ENCODE assay signal across 10 cellular contexts in the genomic region with DNA sequence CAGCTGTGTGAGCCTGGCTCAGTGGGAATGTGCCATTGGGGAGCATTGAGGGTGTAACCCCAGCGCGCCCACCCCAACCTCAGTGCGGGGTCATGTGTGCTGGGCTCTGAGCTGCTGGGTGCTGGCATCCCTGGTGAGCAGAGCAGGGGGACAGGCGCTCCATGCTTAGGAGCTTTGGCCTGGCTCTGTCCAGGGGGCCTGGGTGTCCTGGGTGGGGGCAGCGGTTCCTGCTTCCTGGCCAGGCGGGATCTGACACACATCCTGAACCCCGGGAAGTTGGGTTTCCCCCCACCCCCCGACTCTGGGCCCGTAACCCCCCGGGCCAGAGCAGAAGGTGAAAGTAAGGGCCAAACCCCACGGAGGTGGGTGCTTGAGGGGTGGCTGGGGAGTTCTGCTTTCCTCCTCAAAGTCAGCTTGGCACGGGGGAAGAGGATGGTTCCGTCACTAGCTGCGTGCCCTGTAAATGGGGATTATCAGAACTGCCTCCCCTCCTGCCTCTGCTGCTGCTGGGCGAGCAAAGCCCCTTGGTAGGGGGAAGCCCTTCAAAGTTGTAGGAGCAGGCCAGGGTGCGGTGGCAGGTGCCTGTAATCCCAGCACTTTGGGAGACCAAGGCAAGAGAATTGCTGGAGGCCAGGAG. TPM values are rescaled to one million over a fixed set of nuclear protein-coding genes. Genes with fewer than 3 reads are reported as not detected.
DNase-seq lines count a peak whose midpoint lies in the region; ATAC-seq and TF ChIP-seq lines count a peak whose summit lies in the region.
"Had no signal": no experiment of that assay in that cellular context is flagged by ENCODE, and none has a peak within 500 bp of the region (broad histone marks: within the 10 kb centered on the region; RNA-seq: fewer than 3 reads in every experiment).

No MANE protein-coding gene starts in this region.

- TF ChIP-seq CTCF in ascending aorta (IDR thresholded peaks at IDR 0.05) (no peak), hepatocyte (IDR thresholded peaks at IDR 0.05; ENCODE audit: poor library complexity) (no peak)

- no peak overlapping the region for H2AFZ ChIP-seq in hepatocyte

- H3K9me3 ChIP-seq in ES-I3 (ENCODE audit: control insufficient read depth, insufficient read depth, low read length) (no peaks in the 10 kb centered on the region), ascending aorta (no peaks in the 10 kb centered on the region), hepatocyte (ENCODE audit: low read depth) (no peaks in the 10 kb centered on the region)

- H3K27ac ChIP-seq in ascending aorta (peak overlapping the region in 1 of 2 donors; percentile 33), hepatocyte (no peak overlapping the region), rectal smooth muscle tissue (ENCODE audit: low read depth, low read length) (peak overlapping the region; percentile 51)

- H3K4me2 ChIP-seq in hepatocyte = peak overlapping the region; percentile 98

- H4K20me1 ChIP-seq in hepatocyte (ENCODE audit: insufficient read depth, poor library complexity, severe bottlenecking) = peaks cover 4% of the 10 kb centered on the region

- intact Hi-C loops in ascending aorta (cut with DNase I) = loop anchor here (2.0 kb wide), 1 partner anchor 51 kb away; no protein-coding TSS in a partner anchor

- no peak for ATAC-seq in activated CD4-positive, CD25-positive, alpha-beta regulatory T cell treated with anti-CD3 and anti-CD28 coated beads, Interleukin-2, amount 50 U/mL, for 24 hours

- H3K79me2 ChIP-seq in hepatocyte = peaks cover 18% of the 10 kb centered on the region

- WGBS in hepatocyte (ENCODE audit: low lambda C conversion rate, missing lambda C conversion rate) = 92% methylated on average over 11 of the region's 16 CpGs

- no peaks in the 10 kb centered on the region for H3K9me2 ChIP-seq in hepatocyte (replicated peaks; ENCODE audit: insufficient read depth)

- DNase-seq in ascending aorta (ENCODE audit: low spot score in 2 of 2) (no peak), hepatocyte (ENCODE audit: low spot score) (no peak), amygdala (lab: John Stamatoyannopoulos, UW) (no peak)
- DNase-seq in stimulated activated CD8-positive, alpha-beta memory T cell treated with anti-CD3 and anti-CD28 coated beads, Interleukin-4, amount 100 ng/mL, for 48 hours = no peak
- DNase-seq in activated T-cell treated with anti-CD3 and anti-CD28 coated beads, Interleukin-2, amount 50 U/mL, for 1 hour = no peak
- DNase-seq: DND-41, Karpas-422 had no signal

- H3K4me1 ChIP-seq in ES-I3 (ENCODE audit: insufficient read depth, low read length) (no peaks in the 10 kb centered on the region), ascending aorta (peaks cover 0 to 10% of the 10 kb centered on the region in 2 donors), hepatocyte (ENCODE audit: insufficient read depth) (peaks cover 6% of the 10 kb centered on the region), rectal smooth muscle tissue (ENCODE audit: control insufficient read depth, insufficient read depth, low read length) (peaks cover 4% of the 10 kb centered on the region)

- no peaks in the 10 kb centered on the region for H3K36me3 ChIP-seq in ES-I3 (ENCODE audit: insufficient read depth, low read length)
- H3K36me3 ChIP-seq in ascending aorta = no peaks in the 10 kb centered on the region
- H3K36me3 ChIP-seq in hepatocyte (replicated peaks; ENCODE audit: insufficient read depth, low read depth) = no peaks in the 10 kb centered on the region
- H3K36me3 ChIP-seq in rectal smooth muscle tissue (ENCODE audit: control insufficient read depth, insufficient read depth, low read length) = peaks cover 3% of the 10 kb centered on the region

- H3K27me3 ChIP-seq in ascending aorta (no peaks in the 10 kb centered on the region), hepatocyte (no peaks in the 10 kb centered on the region), rectal smooth muscle tissue (ENCODE audit: control insufficient read depth, insufficient read depth, low read length) (no peaks in the 10 kb centered on the region)

- peak overlapping the region; percentile 76 to 91 for H3K4me3 ChIP-seq in ascending aorta
- peak overlapping the region; percentile 87 for H3K4me3 ChIP-seq in hepatocyte
- peak overlapping the region; percentile 60 for H3K4me3 ChIP-seq in rectal smooth muscle tissue (ENCODE audit: low read length)

- H3K9ac ChIP-seq in ES-I3 (ENCODE audit: low read depth, low read length) (peak overlapping the region; percentile 67; the same call in 1 of the 2 replicates), rectal smooth muscle tissue (ENCODE audit: low read length) (no peak overlapping the region)

RNA-seq across cellular contexts. Expression of gene LRP3, which starts 1.7 kb away (rescaled TPM):
- 28.8 TPM for total RNA-seq in ascending aorta
- 35.1 and 37.4 TPM in 2 replicates for total RNA-seq in hepatocyte
- polyA plus RNA-seq in hepatocyte = 35.5 and 44.0 TPM in 2 replicates

RNA-seq across cellular contexts. Expression of gene SLC7A10, which starts 29.8 kb away (rescaled TPM):
- not detected for total RNA-seq in ascending aorta
- total RNA-seq in hepatocyte = 4.5 and 5.5 TPM in 2 replicates
- 4.3 and 7.3 TPM in 2 replicates for polyA plus RNA-seq in hepatocyte
